In the genomic region with DNA sequence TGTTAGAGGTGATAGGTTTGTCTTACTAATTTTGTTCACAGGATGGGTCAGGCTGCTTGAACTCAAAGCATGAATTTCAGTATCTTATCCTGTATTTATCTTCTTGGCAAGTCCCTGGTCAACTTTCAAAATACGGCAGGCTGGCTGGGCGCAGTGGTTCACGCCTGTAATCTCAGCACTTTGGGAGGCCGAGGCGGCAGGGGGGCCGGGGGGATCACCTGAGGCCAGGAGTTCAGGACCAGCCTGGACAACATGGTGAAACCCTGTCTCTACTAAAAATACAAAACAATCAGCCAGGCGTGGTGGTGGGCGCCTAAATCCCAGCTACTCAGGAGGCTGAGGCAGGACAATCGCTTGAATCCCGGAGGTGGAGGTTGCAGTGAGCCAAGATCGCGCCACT, we compare ENCODE assay signal across 23 cellular contexts.
"Had no signal": no experiment of that assay in that cellular context is flagged by ENCODE, and none has a peak within 500 bp of the region (broad histone marks: within the 10 kb centered on the region; RNA-seq: fewer than 3 reads in every experiment).

No MANE protein-coding gene starts in this region.

- H3K36me3 ChIP-seq: ovary had no signal

- H3K9me3 ChIP-seq: ascending aorta, esophagus muscularis mucosa, gastroesophageal sphincter, heart left ventricle, left lung, ovary, sigmoid colon, transverse colon, vagina had no signal

- H3K4me1 Mint-ChIP-seq: activated T-helper 17 cell treated with anti-CD3 and anti-CD28 coated beads, Interleukin-2, amount 50 U/mL, for 72 hours; naive thymus-derived CD8-positive, alpha-beta T cell; stimulated activated memory B cell treated with anti-CD40 and anti-IgM and Interleukin-4, amounts not matched to agents 10 μg/mL and 1 μg/mL and 100 μg/mL, for 72 hours had no signal

- ATAC-seq: activated T-helper 17 cell treated with anti-CD3 and anti-CD28 coated beads, Interleukin-2, amount 50 U/mL, for 72 hours; gastroesophageal sphincter; left lung; naive thymus-derived CD8-positive, alpha-beta T cell; stimulated activated memory B cell treated with anti-CD40 and anti-IgM and Interleukin-4, amounts not matched to agents 10 μg/mL and 1 μg/mL and 100 μg/mL, for 72 hours had no signal

- H3K9me3 Mint-ChIP-seq: activated CD4-positive, alpha-beta T cell treated with anti-CD3 and anti-CD28 coated beads, Interleukin-2, amount 10 ng/mL, durations not matched to agents 7 days and 5 days; activated T-helper 17 cell treated with anti-CD3 and anti-CD28 coated beads, Interleukin-2, amount 50 U/mL, for 72 hours; dendritic cell treated with granulocyte-macrophage colony-stimulating factor and Interleukin-4, amounts not matched to agents 40 ng/mL and 50 ng/mL, for 4 days; naive thymus-derived CD8-positive, alpha-beta T cell; stimulated activated memory B cell treated with anti-CD40 and anti-IgM and Interleukin-4, amounts not matched to agents 10 μg/mL and 1 μg/mL and 100 μg/mL, for 72 hours had no signal

- H3K27me3 Mint-ChIP-seq: activated CD4-positive, alpha-beta T cell treated with anti-CD3 and anti-CD28 coated beads, Interleukin-2, amount 10 ng/mL, durations not matched to agents 7 days and 5 days; activated T-helper 17 cell treated with anti-CD3 and anti-CD28 coated beads, Interleukin-2, amount 50 U/mL, for 72 hours; dendritic cell treated with granulocyte-macrophage colony-stimulating factor and Interleukin-4, amounts not matched to agents 40 ng/mL and 50 ng/mL, for 4 days; naive thymus-derived CD8-positive, alpha-beta T cell; stimulated activated memory B cell treated with anti-CD40 and anti-IgM and Interleukin-4, amounts not matched to agents 10 μg/mL and 1 μg/mL and 100 μg/mL, for 72 hours had no signal

- H3K27ac ChIP-seq: ascending aorta, esophagus muscularis mucosa, gastroesophageal sphincter, left lung, ovary, sigmoid colon, transverse colon, vagina had no signal

- H3K27me3 ChIP-seq: ascending aorta, esophagus muscularis mucosa, gastroesophageal sphincter, heart left ventricle, left lung, ovary, sigmoid colon, transverse colon, vagina had no signal

- H3K27ac Mint-ChIP-seq: activated CD4-positive, alpha-beta T cell treated with anti-CD3 and anti-CD28 coated beads, Interleukin-2, amount 10 ng/mL, durations not matched to agents 7 days and 5 days; activated T-helper 17 cell treated with anti-CD3 and anti-CD28 coated beads, Interleukin-2, amount 50 U/mL, for 72 hours; dendritic cell treated with granulocyte-macrophage colony-stimulating factor and Interleukin-4, amounts not matched to agents 40 ng/mL and 50 ng/mL, for 4 days; stimulated activated memory B cell treated with anti-CD40 and anti-IgM and Interleukin-4, amounts not matched to agents 10 μg/mL and 1 μg/mL and 100 μg/mL, for 72 hours had no signal

- DNase-seq: activated CD4-positive, alpha-beta T cell treated with anti-CD3 and anti-CD28 coated beads, Interleukin-2, amount 10 ng/mL, durations not matched to agents 7 days and 5 days; activated CD4-positive, CD25-positive, alpha-beta regulatory T cell; activated CD8-positive, alpha-beta memory T cell treated with anti-CD3 and anti-CD28 coated beads for 24 hours; activated naive CD4-positive, alpha-beta T cell treated with Interleukin-2 at 50 U/mL for 16 hours; effector CD8-positive, alpha-beta T cell; heart left ventricle; kidney; mesenchymal stem cell; naive thymus-derived CD8-positive, alpha-beta T cell; ovary; sigmoid colon; stimulated activated CD4-positive, alpha-beta T cell treated with anti-CD3 and anti-CD28 coated beads, Interleukin-4, amount 100 ng/mL, for 24 hours; T-helper 1 cell; T-helper 9 cell; transverse colon had no signal

- H3K4me1 ChIP-seq: left lung, transverse colon, vagina had no signal

- H3K4me3 Mint-ChIP-seq: activated CD4-positive, alpha-beta T cell treated with anti-CD3 and anti-CD28 coated beads, Interleukin-2, amount 10 ng/mL, durations not matched to agents 7 days and 5 days; activated T-helper 17 cell treated with anti-CD3 and anti-CD28 coated beads, Interleukin-2, amount 50 U/mL, for 72 hours; dendritic cell treated with granulocyte-macrophage colony-stimulating factor and Interleukin-4, amounts not matched to agents 40 ng/mL and 50 ng/mL, for 4 days; naive thymus-derived CD8-positive, alpha-beta T cell; stimulated activated memory B cell treated with anti-CD40 and anti-IgM and Interleukin-4, amounts not matched to agents 10 μg/mL and 1 μg/mL and 100 μg/mL, for 72 hours had no signal

- H3K4me3 ChIP-seq: ascending aorta, esophagus muscularis mucosa, gastroesophageal sphincter, heart left ventricle, left lung, ovary, sigmoid colon, transverse colon, vagina had no signal
